1 cellular context compared by ENCODE assay signal in the genomic region with DNA sequence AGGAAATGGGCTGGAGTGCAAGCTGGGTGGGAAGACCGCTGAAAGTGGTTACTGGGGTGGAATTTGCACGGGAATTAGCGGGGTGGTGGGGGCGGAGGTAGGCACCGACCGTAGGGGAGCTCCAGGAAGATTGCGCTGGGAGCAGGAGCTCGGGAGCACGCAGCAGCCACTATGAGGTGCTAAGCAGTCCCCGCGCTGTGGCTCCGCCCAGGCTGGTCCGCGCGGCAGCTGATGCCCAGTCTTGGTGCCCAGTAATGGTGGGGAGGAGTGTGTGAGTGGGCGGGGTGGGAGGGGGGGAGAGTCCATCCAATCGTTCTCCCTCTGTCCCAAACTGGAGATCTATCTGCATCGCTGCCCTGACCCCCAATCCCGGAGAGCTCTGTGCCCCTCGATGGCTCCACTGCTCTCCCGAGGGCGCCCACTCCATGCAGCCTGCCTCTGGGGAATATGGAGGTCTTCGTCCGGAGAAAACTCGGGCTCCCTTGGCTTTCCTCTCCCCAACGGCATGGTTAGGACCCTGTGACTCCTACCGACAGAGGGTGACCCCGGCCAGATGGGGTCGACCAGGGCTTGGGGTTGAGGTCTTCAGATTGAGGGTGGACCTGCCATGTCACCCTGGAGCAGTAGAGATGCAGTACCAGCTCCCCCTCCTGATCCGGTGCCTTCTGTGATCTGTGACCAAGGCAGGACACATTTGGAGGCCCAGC.
TF ChIP-seq lines count a peak whose summit lies in the region.

No MANE protein-coding gene starts in this region.

TF ChIP-seq in H1, 55 proteins besides CTCF, POLR2A, EP300 and RAD21:
- TF ChIP-seq CBX5 (IDR thresholded peaks at IDR 0.05; ENCODE audit: low read depth, low read length), result no peak
- TF ChIP-seq, protein P1, sequence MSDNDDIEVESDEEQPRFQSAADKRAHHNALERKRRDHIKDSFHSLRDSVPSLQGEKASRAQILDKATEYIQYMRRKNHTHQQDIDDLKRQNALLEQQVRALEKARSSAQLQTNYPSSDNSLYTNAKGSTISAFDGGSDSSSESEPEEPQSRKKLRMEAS (IDR thresholded peaks at IDR 0.05), result 0 out of 2 replicates have a peak, but pooled peaks have one; percentile 25
- TF ChIP-seq, protein P2, sequence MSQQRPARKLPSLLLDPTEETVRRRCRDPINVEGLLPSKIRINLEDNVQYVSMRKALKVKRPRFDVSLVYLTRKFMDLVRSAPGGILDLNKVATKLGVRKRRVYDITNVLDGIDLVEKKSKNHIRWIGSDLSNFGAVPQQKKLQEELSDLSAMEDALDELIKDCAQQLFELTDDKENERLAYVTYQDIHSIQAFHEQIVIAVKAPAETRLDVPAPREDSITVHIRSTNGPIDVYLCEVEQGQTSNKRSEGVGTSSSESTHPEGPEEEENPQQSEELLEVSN (IDR thresholded peaks at IDR 0.05), result 0 out of 2 replicates have a peak, but pooled peaks have one; percentile 9
